In the genomic region with DNA sequence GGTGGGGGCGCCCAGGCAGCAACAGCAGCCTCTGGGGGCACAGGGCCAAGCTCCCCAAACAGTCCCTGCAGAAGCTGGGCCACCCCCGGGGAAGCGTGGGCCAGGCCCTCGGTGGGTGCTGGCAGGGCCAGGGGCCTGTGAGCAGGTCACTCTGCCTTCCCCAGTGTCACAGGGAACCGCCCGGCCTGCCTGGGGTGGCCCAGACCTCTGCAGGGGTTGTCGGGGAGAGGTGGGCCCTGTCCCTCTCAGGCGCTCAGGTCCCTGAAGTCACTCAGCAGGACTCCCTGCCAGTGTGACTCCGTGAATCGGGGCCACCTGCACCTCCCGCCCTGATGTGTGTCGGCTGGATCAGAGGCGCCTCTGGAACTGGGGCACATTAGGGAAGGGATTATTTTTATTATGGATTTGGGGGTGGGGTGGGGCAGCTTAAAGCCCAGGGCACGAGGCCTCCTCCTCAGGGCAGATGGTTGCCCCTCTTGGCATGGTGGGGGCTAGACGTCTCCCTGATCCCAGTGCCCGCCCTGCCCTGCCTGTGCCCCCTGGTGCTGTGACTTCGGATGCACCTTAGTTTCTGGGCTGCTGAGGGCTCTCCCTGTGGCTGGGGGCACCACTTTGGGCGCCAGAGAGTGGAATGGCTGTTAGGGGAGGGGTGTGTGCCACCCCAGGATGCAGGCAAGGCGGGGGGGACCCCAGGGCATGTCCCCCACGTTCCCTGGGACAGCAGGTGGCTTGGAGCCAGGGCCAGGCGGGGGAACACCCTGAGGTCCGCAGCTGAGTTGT, we compare ENCODE assay signal across 19 cellular contexts. TPM values are rescaled to one million over a fixed set of nuclear protein-coding genes. Genes with fewer than 3 reads are reported as not detected.
"Had no signal": no experiment of that assay in that cellular context is flagged by ENCODE, and none has a peak within 500 bp of the region (broad histone marks: within the 10 kb centered on the region; RNA-seq: fewer than 3 reads in every experiment).

No MANE protein-coding gene starts in this region.

- H3K9me3 Mint-ChIP-seq: activated CD4-positive, alpha-beta T cell treated with anti-CD3 and anti-CD28 coated beads, Interleukin-2, amount 10 ng/mL, durations not matched to agents 24 days and 14 days; brain; neural progenitor cell had no signal

- H3K27me3 Mint-ChIP-seq: activated CD4-positive, alpha-beta T cell treated with anti-CD3 and anti-CD28 coated beads, Interleukin-2, amount 10 ng/mL, durations not matched to agents 24 days and 14 days; activated naive CD8-positive, alpha-beta T cell had no signal

- H3K4me3 ChIP-seq: colonic mucosa, esophagus muscularis mucosa, hepatocyte, ovary had no signal

- H3K4me3 Mint-ChIP-seq: activated CD4-positive, alpha-beta T cell treated with anti-CD3 and anti-CD28 coated beads, Interleukin-2, amount 10 ng/mL, durations not matched to agents 24 days and 14 days; activated CD8-positive, alpha-beta T cell treated with anti-CD3 and anti-CD28 coated beads, Interleukin-2, amount 10 ng/mL, durations not matched to agents 7 days and 5 days; activated naive CD8-positive, alpha-beta T cell; brain; neural progenitor cell had no signal

- H3K4me1 Mint-ChIP-seq: activated CD4-positive, alpha-beta T cell treated with anti-CD3 and anti-CD28 coated beads, Interleukin-2, amount 10 ng/mL, durations not matched to agents 24 days and 14 days; brain; neural progenitor cell had no signal

- H3K36me3 Mint-ChIP-seq: activated naive CD8-positive, alpha-beta T cell had no signal

- H3K27ac ChIP-seq: colonic mucosa, esophagus muscularis mucosa, hepatocyte, neural progenitor cell, ovary had no signal

- H3K4me1 ChIP-seq: colonic mucosa had no signal

- DNase-seq: activated CD4-positive, CD25-positive, alpha-beta regulatory T cell; activated CD8-positive, alpha-beta T cell treated with anti-CD3 and anti-CD28 coated beads, Interleukin-2, amount 10 ng/mL, durations not matched to agents 7 days and 5 days; activated gamma-delta T cell treated with Interleukin-2 at 50 U/mL for 16 hours; central memory CD4-positive, alpha-beta T cell; colonic mucosa; islet precursor cell; midbrain; ovary had no signal

- H3K36me3 ChIP-seq: colonic mucosa, esophagus muscularis mucosa, neural progenitor cell, ovary had no signal

- H3K27ac Mint-ChIP-seq: activated CD4-positive, alpha-beta T cell treated with anti-CD3 and anti-CD28 coated beads, Interleukin-2, amount 10 ng/mL, durations not matched to agents 24 days and 14 days; activated CD8-positive, alpha-beta T cell treated with anti-CD3 and anti-CD28 coated beads, Interleukin-2, amount 10 ng/mL, durations not matched to agents 7 days and 5 days; activated naive CD8-positive, alpha-beta T cell; brain; neural progenitor cell had no signal

- H3K9me3 ChIP-seq: colonic mucosa, esophagus muscularis mucosa had no signal

RNA-seq across cellular contexts. Expression of gene GNG13, which starts 1.2 kb away (rescaled TPM):
- total RNA-seq: activated CD4-positive, alpha-beta T cell treated with anti-CD3 and anti-CD28 coated beads, Interleukin-2, amount 10 ng/mL, durations not matched to agents 24 days and 14 days; activated CD8-positive, alpha-beta T cell treated with anti-CD3 and anti-CD28 coated beads, Interleukin-2, amount 10 ng/mL, durations not matched to agents 7 days and 5 days; esophagus muscularis mucosa; glomerular endothelial cell; hepatocyte; lung microvascular endothelial cell; myocyte; ovary; pulmonary artery endothelial cell; sciatic nerve had no signal
- polyA plus RNA-seq: hepatocyte, ovary had no signal

RNA-seq across cellular contexts. Expression of gene MSLN, which starts 41.2 kb away (rescaled TPM):
- total RNA-seq: activated CD4-positive, alpha-beta T cell treated with anti-CD3 and anti-CD28 coated beads, Interleukin-2, amount 10 ng/mL, durations not matched to agents 24 days and 14 days; activated CD8-positive, alpha-beta T cell treated with anti-CD3 and anti-CD28 coated beads, Interleukin-2, amount 10 ng/mL, durations not matched to agents 7 days and 5 days; myocyte; pulmonary artery endothelial cell had no signal
